ENCODE assay signal across 23 cellular contexts in the genomic region with DNA sequence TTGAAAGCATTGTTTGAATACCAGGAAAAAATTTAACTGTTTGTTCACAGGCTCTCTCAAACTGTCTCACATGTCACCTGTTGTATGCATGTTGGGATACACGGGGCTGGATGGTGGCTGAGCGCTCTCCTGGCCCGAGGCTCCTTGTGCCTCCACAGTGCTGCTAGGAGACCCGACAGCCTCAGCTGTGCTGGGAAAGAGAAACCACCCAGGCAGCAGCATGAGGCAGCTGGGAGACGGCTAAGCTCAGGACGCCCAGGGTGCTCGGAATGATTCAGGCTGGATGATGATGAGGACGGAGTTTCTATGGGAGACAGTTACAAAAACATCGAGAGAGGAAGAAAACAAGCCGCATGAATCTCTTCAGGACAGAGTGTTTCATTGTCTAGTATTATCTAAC.
DNase-seq lines count a peak whose midpoint lies in the region; ATAC-seq and TF ChIP-seq lines count a peak whose summit lies in the region.
"Had no signal": no experiment of that assay in that cellular context is flagged by ENCODE, and none has a peak within 500 bp of the region (broad histone marks: within the 10 kb centered on the region; RNA-seq: fewer than 3 reads in every experiment).

No MANE protein-coding gene starts in this region.

- ATAC-seq in left lung: peak; percentile 40
- peak in 1 of 2 donors; percentile 20 for ATAC-seq in lower lobe of right lung
- ATAC-seq in HG03175 (IDR thresholded peaks at IDR 0.05; ENCODE audit: unreplicated experiment): no peak
- ATAC-seq in heart left ventricle: no peak
- ATAC-seq: A549; CD8-positive, alpha-beta T cell had no signal

- H3K4me1 ChIP-seq in left lung: no peaks in the 10 kb centered on the region
- no peaks in the 10 kb centered on the region for H3K4me1 ChIP-seq in lower lobe of right lung
- no peaks in the 10 kb centered on the region for H3K4me1 ChIP-seq in heart left ventricle
- H3K4me1 ChIP-seq: A549, Caco-2 had no signal

- DNase-seq in Daoy (ENCODE audit: low read depth) (peak; percentile 38), coronary artery (ENCODE audit: low spot score) (peak; percentile 46), left lung (no peak), lower lobe of right lung (no peak), DMS 273 (lab: John Stamatoyannopoulos, UW; ENCODE audit: unreplicated experiment) (no peak), HCEC 1CT (no peak), heart left ventricle (no peak)
- DNase-seq: AML-193; Caco-2; Calu3; CD4-positive, alpha-beta T cell; CD8-positive, alpha-beta T cell; DMS 273 treated with DMSO at 0.1 percent for 48 hours; DMS153; DMS53; DMS79; DND-41; GF-D8 had no signal

- 77 to 82% (median 81%) methylated on average over 10 of the region's 10 CpGs for WGBS in heart left ventricle, 4 donors

- H3K27me3 ChIP-seq in left lung: no peaks in the 10 kb centered on the region
- peaks cover 4% of the 10 kb centered on the region for H3K27me3 ChIP-seq in lower lobe of right lung (ENCODE audit: low read depth)
- H3K27me3 ChIP-seq in heart left ventricle: peaks cover 0 to 17% (median 0%) of the 10 kb centered on the region in 9 donors
- H3K27me3 ChIP-seq: BLaER1 treated with 17β-estradiol and CSF1 and Interleukin-3, amounts not matched to agents 10 nM and 100 nM had no signal

- TF ChIP-seq POLR2A in heart left ventricle (IDR thresholded peaks at IDR 0.05): no peak

- H3K36me3 ChIP-seq in left lung (no peaks in the 10 kb centered on the region), lower lobe of right lung (no peaks in the 10 kb centered on the region), heart left ventricle (no peaks in the 10 kb centered on the region)
- H3K36me3 ChIP-seq: BLaER1 treated with 17β-estradiol and CSF1 and Interleukin-3, amounts not matched to agents 10 nM and 100 nM had no signal

- intact Hi-C loops in left lung (cut with DNase I) (no loop called here), lower lobe of right lung (cut with DNase I) (no loop called here), heart left ventricle (cut with DNase I) (no loop called here)

- peaks cover 0 to 4% of the 10 kb centered on the region in 2 donors for H3K9me3 ChIP-seq in left lung
- no peaks in the 10 kb centered on the region for H3K9me3 ChIP-seq in lower lobe of right lung
- H3K9me3 ChIP-seq in heart left ventricle: peaks cover 0 to 7% (median 1%) of the 10 kb centered on the region in 12 donors
- H3K9me3 ChIP-seq: Caco-2 had no signal

- TF ChIP-seq CTCF in coronary artery (IDR thresholded peaks at IDR 0.05): no peak
- no peak for TF ChIP-seq CTCF in left lung (IDR thresholded peaks at IDR 0.05)
- TF ChIP-seq CTCF in lower lobe of right lung (IDR thresholded peaks at IDR 0.05): no peak
- TF ChIP-seq CTCF in heart left ventricle (IDR thresholded peaks at IDR 0.05): no peak

- H3K27ac ChIP-seq in coronary artery (no peak overlapping the region), left lung (no peak overlapping the region), lower lobe of right lung (peak overlapping the region; percentile 11), heart left ventricle (no peak overlapping the region)
- H3K27ac ChIP-seq: 22Rv1; A549; BLaER1 treated with 17β-estradiol and CSF1 and Interleukin-3, amounts not matched to agents 10 nM and 100 nM; C4-2B had no signal

- H3K4me3 ChIP-seq in coronary artery: no peak overlapping the region
- no peak overlapping the region for H3K4me3 ChIP-seq in left lung
- no peak overlapping the region for H3K4me3 ChIP-seq in lower lobe of right lung
- no peak overlapping the region for H3K4me3 ChIP-seq in heart left ventricle
- H3K4me3 ChIP-seq: A549; BLaER1 treated with 17β-estradiol and CSF1 and Interleukin-3, amounts not matched to agents 10 nM and 100 nM had no signal

Comparison
In these comparisons a context has a peak if more than half of its experiments do, and no peak if none do; other contexts are left out.
1. DNase-seq: peak in Daoy (single experiment) and coronary artery (single experiment); none in left lung (0 of 2), lower lobe of right lung (single experiment), DMS 273 (single experiment), HCEC 1CT (single experiment) and heart left ventricle (0 of 5).